ENCODE assay signal across 8 cellular contexts in genomic region chr1:155256101-155256852, GRCh38.
DNase-seq lines count a peak whose midpoint lies in the region; ATAC-seq lines count a peak whose summit lies in the region.

No MANE protein-coding gene starts in this region.

- peak overlapping the region; percentile 86 for H3K4me3 Mint-ChIP-seq in activated naive CD8-positive, alpha-beta T cell treated with anti-CD3 and anti-CD28 coated beads, Interleukin-2, amount 50 U/mL, for 24 hours
- peak overlapping the region; percentile 88 for H3K4me3 Mint-ChIP-seq in stimulated activated memory B cell treated with anti-CD40 and anti-IgM and Interleukin-4, amounts not matched to agents 10 μg/mL and 1 μg/mL and 100 μg/mL, for 72 hours

- DNase-seq in activated naive CD8-positive, alpha-beta T cell treated with anti-CD3 and anti-CD28 coated beads, Interleukin-2, amount 50 U/mL, for 24 hours = no peak
- DNase-seq in stimulated activated CD4-positive, alpha-beta T cell treated with anti-CD3 and anti-CD28 coated beads, Interleukin-4, amount 100 ng/mL, for 1 hour = no peak
- no peak for DNase-seq in activated CD4-positive, alpha-beta T cell treated with anti-CD3 and anti-CD28 coated beads for 1 hour

- no peak overlapping the region for H3K27ac ChIP-seq in HUES48 (ENCODE audit: low read depth, low read length)

- no peak overlapping the region for H3K9ac ChIP-seq in HUES48 (ENCODE audit: low read depth, low read length)

- H3K9me3 Mint-ChIP-seq in activated naive CD8-positive, alpha-beta T cell treated with anti-CD3 and anti-CD28 coated beads, Interleukin-2, amount 50 U/mL, for 24 hours = no peaks in the 10 kb centered on the region
- no peaks in the 10 kb centered on the region for H3K9me3 Mint-ChIP-seq in stimulated activated memory B cell treated with anti-CD40 and anti-IgM and Interleukin-4, amounts not matched to agents 10 μg/mL and 1 μg/mL and 100 μg/mL, for 72 hours

- peak overlapping the region; percentile 18 for H3K27ac Mint-ChIP-seq in activated naive CD8-positive, alpha-beta T cell treated with anti-CD3 and anti-CD28 coated beads, Interleukin-2, amount 50 U/mL, for 24 hours
- peak overlapping the region; percentile 81 for H3K27ac Mint-ChIP-seq in stimulated activated memory B cell treated with anti-CD40 and anti-IgM and Interleukin-4, amounts not matched to agents 10 μg/mL and 1 μg/mL and 100 μg/mL, for 72 hours

- H3K4me1 Mint-ChIP-seq in activated naive CD8-positive, alpha-beta T cell treated with anti-CD3 and anti-CD28 coated beads, Interleukin-2, amount 50 U/mL, for 24 hours = peaks cover 29% of the 10 kb centered on the region
- H3K4me1 Mint-ChIP-seq in stimulated activated memory B cell treated with anti-CD40 and anti-IgM and Interleukin-4, amounts not matched to agents 10 μg/mL and 1 μg/mL and 100 μg/mL, for 72 hours = peaks cover 51% of the 10 kb centered on the region

- H3K4me3 ChIP-seq in HUES48 (ENCODE audit: low read depth, low read length) (peak overlapping the region; percentile 79), iPS-18c (ENCODE audit: insufficient read depth, low read depth, low read length) (peak overlapping the region; percentile 78; the same call in 1 of the 2 replicates)

- peaks cover 24% of the 10 kb centered on the region for H3K36me3 Mint-ChIP-seq in activated naive CD8-positive, alpha-beta T cell treated with anti-CD3 and anti-CD28 coated beads, Interleukin-2, amount 50 U/mL, for 24 hours (ENCODE audit: low read depth)
- peaks cover 38% of the 10 kb centered on the region for H3K36me3 Mint-ChIP-seq in stimulated activated memory B cell treated with anti-CD40 and anti-IgM and Interleukin-4, amounts not matched to agents 10 μg/mL and 1 μg/mL and 100 μg/mL, for 72 hours

- no peaks in the 10 kb centered on the region for H3K9me3 ChIP-seq in HUES48 (ENCODE audit: control insufficient read depth, insufficient read depth, low read length)
- H3K9me3 ChIP-seq in iPS-18c (ENCODE audit: control insufficient read depth, insufficient read depth, low read length) = no peaks in the 10 kb centered on the region

- peaks cover 18% of the 10 kb centered on the region for H3K36me3 ChIP-seq in HUES48 (ENCODE audit: control insufficient read depth, insufficient read depth, low read length)

- H3K27me3 ChIP-seq in HUES48 (ENCODE audit: control insufficient read depth, insufficient read depth, low read length) = no peaks in the 10 kb centered on the region

- H3K27me3 Mint-ChIP-seq in activated naive CD8-positive, alpha-beta T cell treated with anti-CD3 and anti-CD28 coated beads, Interleukin-2, amount 50 U/mL, for 24 hours = no peaks in the 10 kb centered on the region
- no peaks in the 10 kb centered on the region for H3K27me3 Mint-ChIP-seq in stimulated activated memory B cell treated with anti-CD40 and anti-IgM and Interleukin-4, amounts not matched to agents 10 μg/mL and 1 μg/mL and 100 μg/mL, for 72 hours

- no peak for ATAC-seq in activated naive CD8-positive, alpha-beta T cell treated with anti-CD3 and anti-CD28 coated beads, Interleukin-2, amount 50 U/mL, for 24 hours
- no peak for ATAC-seq in stimulated activated memory B cell treated with anti-CD40 and anti-IgM and Interleukin-4, amounts not matched to agents 10 μg/mL and 1 μg/mL and 100 μg/mL, for 72 hours
- ATAC-seq in HG02870 (IDR thresholded peaks at IDR 0.05; ENCODE audit: unreplicated experiment) = no peak
- no peak for ATAC-seq in HG03196 (IDR thresholded peaks at IDR 0.05; ENCODE audit: unreplicated experiment)

- peaks cover 18% of the 10 kb centered on the region for H3K4me1 ChIP-seq in HUES48 (ENCODE audit: control insufficient read depth, insufficient read depth, low read length)
